31 cellular contexts compared by ENCODE assay signal in the genomic region with DNA sequence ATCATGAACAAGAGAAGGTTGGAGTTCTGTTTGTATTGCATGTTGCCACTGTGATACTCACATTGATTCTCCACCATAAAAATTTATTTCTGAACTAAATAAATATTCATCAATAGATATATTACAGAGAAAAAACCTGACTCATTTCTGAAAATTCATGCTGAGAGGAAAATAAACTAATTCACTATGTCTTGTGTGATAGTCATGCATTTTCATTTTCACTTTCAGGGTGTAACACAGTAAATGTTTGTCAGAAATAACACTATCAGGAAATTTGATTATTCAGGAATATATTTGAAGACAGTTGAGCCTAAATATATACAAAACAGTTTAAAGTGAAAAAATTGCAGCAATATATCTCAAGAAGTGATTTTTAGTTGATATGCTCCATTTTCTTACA.
DNase-seq lines count a peak whose midpoint lies in the region; ATAC-seq, FAIRE-seq and TF ChIP-seq lines count a peak whose summit lies in the region.
"Had no signal": no experiment of that assay in that cellular context is flagged by ENCODE, and none has a peak within 500 bp of the region (broad histone marks: within the 10 kb centered on the region; RNA-seq: fewer than 3 reads in every experiment).

No MANE protein-coding gene starts in this region.

- H3K27ac ChIP-seq in OCI-LY1 (ENCODE audit: low read depth, low read length, poor library complexity, severe bottlenecking), result no peak overlapping the region
- H3K27ac ChIP-seq: coronary artery, foreskin keratinocyte, prostate gland, sigmoid colon, stomach, transverse colon had no signal

- TF ChIP-seq CTCF in OCI-LY1 (IDR thresholded peaks at IDR 0.05; ENCODE audit: low read length), result no peak
- TF ChIP-seq CTCF in endothelial cell (IDR thresholded peaks at IDR 0.05; ENCODE audit: unreplicated experiment), result no peak

- H3K4me1 ChIP-seq in OCI-LY1 (ENCODE audit: insufficient read depth, low read length, severe bottlenecking), result peaks cover 7% of the 10 kb centered on the region
- H3K4me1 ChIP-seq: foreskin keratinocyte, HAP-1, prostate gland, sigmoid colon, stomach, transverse colon had no signal

- H3K27me3 Mint-ChIP-seq in endothelial cell (ENCODE audit: unreplicated experiment), result no peaks in the 10 kb centered on the region
- H3K27me3 Mint-ChIP-seq: activated CD4-positive, alpha-beta T cell treated with anti-CD3 and anti-CD28 coated beads, Interleukin-2, amount 10 ng/mL, durations not matched to agents 7 days and 5 days; effector memory CD8-positive, alpha-beta T cell; naive B cell had no signal

- H3K27me3 ChIP-seq in OCI-LY1 (ENCODE audit: insufficient read depth, low read length), result no peaks in the 10 kb centered on the region
- H3K27me3 ChIP-seq: foreskin keratinocyte, sigmoid colon, stomach, transverse colon had no signal

- H3K4me3 Mint-ChIP-seq in endothelial cell (ENCODE audit: unreplicated experiment), result no peak overlapping the region
- H3K4me3 Mint-ChIP-seq: activated CD4-positive, alpha-beta T cell treated with anti-CD3 and anti-CD28 coated beads, Interleukin-2, amount 10 ng/mL, durations not matched to agents 7 days and 5 days; CD8-positive, alpha-beta T cell; effector memory CD8-positive, alpha-beta T cell; naive B cell had no signal

- H3K9me3 ChIP-seq in OCI-LY1 (ENCODE audit: low read length), result no peaks in the 10 kb centered on the region
- H3K9me3 ChIP-seq: HAP-1, prostate gland, sigmoid colon, stomach, transverse colon had no signal

- peak; percentile 74 for ATAC-seq in GM18502 (IDR thresholded peaks at IDR 0.05; ENCODE audit: poor library complexity, unreplicated experiment)
- ATAC-seq in GM19351 (IDR thresholded peaks at IDR 0.05; ENCODE audit: unreplicated experiment), result peak; percentile 82
- peak; percentile 50 for ATAC-seq in HG03342 (IDR thresholded peaks at IDR 0.05; ENCODE audit: unreplicated experiment)
- ATAC-seq: activated naive CD4-positive, alpha-beta T cell treated with anti-CD3 and anti-CD28 coated beads, Interleukin-2, amount 50 U/mL, for 72 hours; CD8-positive, alpha-beta T cell; effector memory CD8-positive, alpha-beta T cell; esophagus mucosa; foreskin keratinocyte; left colon had no signal

- no peaks in the 10 kb centered on the region for H3K36me3 ChIP-seq in OCI-LY1 (ENCODE audit: insufficient read depth, low read length)
- H3K36me3 ChIP-seq: HAP-1, prostate gland, sigmoid colon, stomach, transverse colon had no signal

- no peaks in the 10 kb centered on the region for H3K79me2 ChIP-seq in OCI-LY1 (ENCODE audit: insufficient read depth, low read length)

- H3K4me2 ChIP-seq in OCI-LY1 (ENCODE audit: low read length), result peak overlapping the region; percentile 21; the same call in 1 of the 2 replicates

- no peaks in the 10 kb centered on the region for H3K4me1 Mint-ChIP-seq in endothelial cell (ENCODE audit: unreplicated experiment)
- H3K4me1 Mint-ChIP-seq: activated CD4-positive, alpha-beta T cell treated with anti-CD3 and anti-CD28 coated beads, Interleukin-2, amount 10 ng/mL, durations not matched to agents 7 days and 5 days; naive B cell had no signal

- DNase-seq in urothelium cell line (ENCODE audit: low spot score) (no peak), hippocampal formation (lab: John Stamatoyannopoulos, UW) (no peak), endothelial cell (ENCODE audit: low spot score) (no peak), mesenteric fat pad (ENCODE audit: low spot score) (no peak)
- DNase-seq: activated CD4-positive, alpha-beta T cell treated with anti-CD3 and anti-CD28 coated beads, Interleukin-2, amount 10 ng/mL, durations not matched to agents 7 days and 5 days; AML-193; anterior cingulate cortex; CD8-positive, alpha-beta T cell; DMS153; effector memory CD8-positive, alpha-beta T cell; foreskin keratinocyte; Karpas-422; left colon; mesenchymal stem cell; naive B cell; NCI-H1048; NCI-H1694 treated with DMSO at 0.1 percent for 48 hours; NCI-H226; sigmoid colon; stomach; transverse colon had no signal

- no peaks in the 10 kb centered on the region for H3K36me3 Mint-ChIP-seq in endothelial cell (ENCODE audit: low read depth, unreplicated experiment)
- H3K36me3 Mint-ChIP-seq: activated naive CD4-positive, alpha-beta T cell treated with anti-CD3 and anti-CD28 coated beads, Interleukin-2, amount 50 U/mL, for 72 hours; CD8-positive, alpha-beta T cell; naive B cell had no signal

- H3K9me2 ChIP-seq in OCI-LY1 (ENCODE audit: low read depth, low read length), result no peaks in the 10 kb centered on the region

- no peak overlapping the region for H3K27ac Mint-ChIP-seq in endothelial cell (ENCODE audit: unreplicated experiment)
- H3K27ac Mint-ChIP-seq: activated CD4-positive, alpha-beta T cell treated with anti-CD3 and anti-CD28 coated beads, Interleukin-2, amount 10 ng/mL, durations not matched to agents 7 days and 5 days; activated naive CD4-positive, alpha-beta T cell treated with anti-CD3 and anti-CD28 coated beads, Interleukin-2, amount 50 U/mL, for 72 hours; activated T-helper 2 cell treated with anti-CD3 and anti-CD28 coated beads, Interferon-gamma antibody, Interleukin-2, Interleukin-4, amounts not matched to agents 10 μg/mL and 5 μg/mL and 100 μg/mL, durations not matched to agents 14 hours and 24 hours and 36 hours; CD8-positive, alpha-beta T cell; effector memory CD8-positive, alpha-beta T cell; naive B cell had no signal

- FAIRE-seq in urothelium cell line (lab: Jason Lieb, UNC), result no peak

- H3F3A ChIP-seq in OCI-LY1 (ENCODE audit: insufficient read depth, low read length), result no peaks in the 10 kb centered on the region

- no peak overlapping the region for H3K9ac ChIP-seq in OCI-LY1 (ENCODE audit: low read length)

- peak overlapping the region; percentile 17 for H2AFZ ChIP-seq in OCI-LY1 (ENCODE audit: low read length)

- no peaks in the 10 kb centered on the region for H4K20me1 ChIP-seq in OCI-LY1 (ENCODE audit: insufficient read depth, low read length)

- no peaks in the 10 kb centered on the region for H3K9me3 Mint-ChIP-seq in endothelial cell (ENCODE audit: unreplicated experiment)

- no peak overlapping the region for H3K4me3 ChIP-seq in OCI-LY1 (ENCODE audit: low read depth, low read length, poor library complexity, severe bottlenecking)
- H3K4me3 ChIP-seq: coronary artery, HAP-1, prostate gland, sigmoid colon, stomach, transverse colon had no signal
